10 cellular contexts compared by ENCODE assay signal in genomic region chr1:101247404-101248287, GRCh38. TPM values are rescaled to one million over a fixed set of nuclear protein-coding genes. Genes with fewer than 3 reads are reported as not detected.
DNase-seq lines count a peak whose midpoint lies in the region; ATAC-seq and TF ChIP-seq lines count a peak whose summit lies in the region.
"Had no signal": no experiment of that assay in that cellular context is flagged by ENCODE, and none has a peak within 500 bp of the region (broad histone marks: within the 10 kb centered on the region; RNA-seq: fewer than 3 reads in every experiment).

No MANE protein-coding gene starts in this region.

- H3K27me3 ChIP-seq in neural progenitor cell (no peaks in the 10 kb centered on the region), upper lobe of right lung (no peaks in the 10 kb centered on the region)

- peak; percentile 94 for ATAC-seq in GM18858 (IDR thresholded peaks at IDR 0.05; ENCODE audit: unreplicated experiment)
- peak; percentile 94 for ATAC-seq in GM21619 (IDR thresholded peaks at IDR 0.05; ENCODE audit: unreplicated experiment)
- ATAC-seq in HG03439 (IDR thresholded peaks at IDR 0.05; ENCODE audit: unreplicated experiment), result peak; percentile 97
- ATAC-seq in naive B cell (ENCODE audit: low read depth in 2 of 2), result peak; percentile 91 to 95
- no peak for ATAC-seq in upper lobe of right lung

- no peaks in the 10 kb centered on the region for H4K20me1 ChIP-seq in neural progenitor cell (ENCODE audit: low read depth)

- H3K36me3 ChIP-seq in neural progenitor cell, result no peaks in the 10 kb centered on the region
- H3K36me3 ChIP-seq in upper lobe of right lung, result no peaks in the 10 kb centered on the region

- TF ChIP-seq CTCF in neural progenitor cell (IDR thresholded peaks at IDR 0.05) (no peak), upper lobe of right lung (IDR thresholded peaks at IDR 0.05) (no peak)

- H3K4me3 ChIP-seq in neural progenitor cell (no peak overlapping the region), upper lobe of right lung (no peak overlapping the region)

- H3K27me3 Mint-ChIP-seq in naive B cell (no peaks in the 10 kb centered on the region), neural progenitor cell (ENCODE audit: insufficient read depth, low read depth) (no peaks in the 10 kb centered on the region)
- H3K27me3 Mint-ChIP-seq: brain had no signal

- DNase-seq in naive B cell (peak; percentile 86), neural progenitor cell (ENCODE audit: low spot score) (no peak), GDM1 (lab: John Stamatoyannopoulos, UW) (no peak), epidermal melanocyte (ENCODE audit: insufficient read length, low spot score) (no peak), upper lobe of right lung (no peak)
- DNase-seq: NCI-H146 had no signal

- no peak overlapping the region for H2AFZ ChIP-seq in neural progenitor cell (replicated peaks)

- H3K9me3 ChIP-seq in neural progenitor cell (ENCODE audit: low read depth), result no peaks in the 10 kb centered on the region
- H3K9me3 ChIP-seq in upper lobe of right lung, result no peaks in the 10 kb centered on the region

- H3K4me3 Mint-ChIP-seq in naive B cell (peak overlapping the region; percentile 63 to 86 (median 79)), neural progenitor cell (no peak overlapping the region)
- H3K4me3 Mint-ChIP-seq: brain had no signal

- peaks cover 2 to 7% of the 10 kb centered on the region in 2 donors for H3K36me3 Mint-ChIP-seq in naive B cell
- H3K36me3 Mint-ChIP-seq in neural progenitor cell, result peaks cover 5% of the 10 kb centered on the region
- H3K36me3 Mint-ChIP-seq: brain had no signal

- no peak overlapping the region for H3K4me2 ChIP-seq in neural progenitor cell

- no peaks in the 10 kb centered on the region for H3K79me2 ChIP-seq in neural progenitor cell (ENCODE audit: low read depth)

- intact Hi-C loops in upper lobe of right lung (cut with DNase I), result no loop called here

- H3K9me3 Mint-ChIP-seq in naive B cell (no peaks in the 10 kb centered on the region), neural progenitor cell (no peaks in the 10 kb centered on the region)
- H3K9me3 Mint-ChIP-seq: brain had no signal

- H3K9ac ChIP-seq in neural progenitor cell, result no peak overlapping the region

- H3K27ac Mint-ChIP-seq in naive B cell (peak overlapping the region; percentile 25 to 98 (median 96)), neural progenitor cell (no peak overlapping the region)
- H3K27ac Mint-ChIP-seq: brain had no signal

- peaks cover 17% of the 10 kb centered on the region for H3F3A ChIP-seq in neural progenitor cell (ENCODE audit: low read depth)

- H3K4me1 ChIP-seq in neural progenitor cell, result peaks cover 21% of the 10 kb centered on the region
- H3K4me1 ChIP-seq in upper lobe of right lung, result no peaks in the 10 kb centered on the region

- peaks cover 56 to 83% (median 74%) of the 10 kb centered on the region in 3 donors for H3K4me1 Mint-ChIP-seq in naive B cell
- H3K4me1 Mint-ChIP-seq in neural progenitor cell, result peaks cover 18% of the 10 kb centered on the region

- H3K27ac ChIP-seq in neural progenitor cell (no peak overlapping the region), upper lobe of right lung (no peak overlapping the region)

RNA-seq across cellular contexts. Expression of gene S1PR1, which starts 10.8 kb away (rescaled TPM):
- polyA plus RNA-seq in naive B cell (ENCODE audit: low read depth in 6 of 6), result 100 to 1,000 TPM; 102 to 159 (median 133) TPM
- total RNA-seq in neural progenitor cell (ENCODE audit: low replicate concordance) (7.4 and 8.7 TPM in 2 replicates), upper lobe of right lung (134 TPM)

Comparison
In these comparisons a context has a peak if more than half of its experiments do, and no peak if none do; other contexts are left out.
1. RNA of gene S1PR1, which starts 10.8 kb away (total RNA-seq): 134 TPM in upper lobe of right lung (single experiment); 7.4 to 8.7 TPM in neural progenitor cell; every median in the first group is over 10 times any median in the second.